In genomic region chr14:87049886-87050820, GRCh38 we compare ENCODE assay signal across 8 cellular contexts.
DNase-seq lines count a peak whose midpoint lies in the region; ATAC-seq and TF ChIP-seq lines count a peak whose summit lies in the region.

No MANE protein-coding gene starts in this region.

- no peak overlapping the region for H3K4me2 ChIP-seq in PC-9

- H3K9me2 ChIP-seq in PC-9 (ENCODE audit: insufficient read depth), result no peaks in the 10 kb centered on the region

- POLR2A ChIA-PET in PC-9 (lab: Charles Lee; ENCODE audit: unreplicated experiment), result no interaction called here
- POLR2A ChIA-PET in CD8-positive, alpha-beta memory T cell (lab: Charles Lee), result no interaction called here

- H3K79me2 ChIP-seq in PC-9 (ENCODE audit: low read depth), result no peaks in the 10 kb centered on the region

- H3K27ac Mint-ChIP-seq in CD8-positive, alpha-beta memory T cell, result no peak overlapping the region
- no peak overlapping the region for H3K27ac Mint-ChIP-seq in activated T-helper 2 cell treated with anti-CD3 and anti-CD28 coated beads, Interferon-gamma antibody, Interleukin-2, Interleukin-4, amounts not matched to agents 10 μg/mL and 5 μg/mL and 100 μg/mL, durations not matched to agents 14 hours and 24 hours and 36 hours

- H3K27ac ChIP-seq in PC-9, result no peak overlapping the region
- no peak overlapping the region for H3K27ac ChIP-seq in CD8-positive, alpha-beta memory T cell (ENCODE audit: low read depth, low read length)

- BruUV-seq in PC-9 (replicated peaks; lab: Mats Ljungman, UMichigan), result no TSS peak

- peaks cover 0 to 11% (median 7%) of the 10 kb centered on the region in 5 donors for H3K9me3 Mint-ChIP-seq in CD8-positive, alpha-beta memory T cell
- H3K9me3 Mint-ChIP-seq in activated T-helper 2 cell treated with anti-CD3 and anti-CD28 coated beads, Interferon-gamma antibody, Interleukin-2, Interleukin-4, amounts not matched to agents 10 μg/mL and 5 μg/mL and 100 μg/mL, durations not matched to agents 14 hours and 24 hours and 36 hours, result peaks cover 4% of the 10 kb centered on the region

- peak; percentile 66 for ATAC-seq in HG03159 (IDR thresholded peaks at IDR 0.05; ENCODE audit: unreplicated experiment)
- ATAC-seq in GM19397 (IDR thresholded peaks at IDR 0.05; ENCODE audit: unreplicated experiment), result no peak
- no peak for ATAC-seq in GM21576 (IDR thresholded peaks at IDR 0.05; ENCODE audit: unreplicated experiment)

- H3K4me1 Mint-ChIP-seq in CD8-positive, alpha-beta memory T cell, result no peaks in the 10 kb centered on the region
- no peaks in the 10 kb centered on the region for H3K4me1 Mint-ChIP-seq in activated T-helper 2 cell treated with anti-CD3 and anti-CD28 coated beads, Interferon-gamma antibody, Interleukin-2, Interleukin-4, amounts not matched to agents 10 μg/mL and 5 μg/mL and 100 μg/mL, durations not matched to agents 14 hours and 24 hours and 36 hours (ENCODE audit: low read depth)

- DNase-seq in D341Med (ENCODE audit: low spot score) (peak; percentile 54), PC-9 (peak; percentile 1 to 36), iPS-NIHi7 (ENCODE audit: extremely low spot score) (peak; percentile 73)
- DNase-seq in CD8-positive, alpha-beta memory T cell, result no peak
- DNase-seq in activated T-helper 2 cell treated with anti-CD3 and anti-CD28 coated beads, Interferon-gamma antibody, Interleukin-2, Interleukin-4, amounts not matched to agents 10 μg/mL and 5 μg/mL and 100 μg/mL, durations not matched to agents 14 hours and 24 hours and 36 hours (ENCODE audit: low spot score), result no peak

- no peaks in the 10 kb centered on the region for H3F3A ChIP-seq in PC-9 (ENCODE audit: insufficient read depth, low read depth)

- H4K20me1 ChIP-seq in PC-9 (ENCODE audit: insufficient read depth), result no peaks in the 10 kb centered on the region

- H3K4me3 ChIP-seq in PC-9, result no peak overlapping the region
- H3K4me3 ChIP-seq in CD8-positive, alpha-beta memory T cell (ENCODE audit: low read length), result no peak overlapping the region

- H3K9me3 ChIP-seq in PC-9 (ENCODE audit: insufficient read depth, low read depth), result no peaks in the 10 kb centered on the region
- no peaks in the 10 kb centered on the region for H3K9me3 ChIP-seq in CD8-positive, alpha-beta memory T cell (ENCODE audit: low read length)

- H3K27me3 Mint-ChIP-seq in CD8-positive, alpha-beta memory T cell, result no peaks in the 10 kb centered on the region
- no peaks in the 10 kb centered on the region for H3K27me3 Mint-ChIP-seq in activated T-helper 2 cell treated with anti-CD3 and anti-CD28 coated beads, Interferon-gamma antibody, Interleukin-2, Interleukin-4, amounts not matched to agents 10 μg/mL and 5 μg/mL and 100 μg/mL, durations not matched to agents 14 hours and 24 hours and 36 hours (ENCODE audit: low read depth)

- no peaks in the 10 kb centered on the region for H3K36me3 Mint-ChIP-seq in CD8-positive, alpha-beta memory T cell
- H3K36me3 Mint-ChIP-seq in activated T-helper 2 cell treated with anti-CD3 and anti-CD28 coated beads, Interferon-gamma antibody, Interleukin-2, Interleukin-4, amounts not matched to agents 10 μg/mL and 5 μg/mL and 100 μg/mL, durations not matched to agents 14 hours and 24 hours and 36 hours (ENCODE audit: low read depth), result no peaks in the 10 kb centered on the region

- no peaks in the 10 kb centered on the region for H3K27me3 ChIP-seq in PC-9 (ENCODE audit: insufficient read depth, low read depth)
- H3K27me3 ChIP-seq in CD8-positive, alpha-beta memory T cell (ENCODE audit: insufficient read depth, low read length, poor library complexity, severe bottlenecking), result no peaks in the 10 kb centered on the region

- CTCF ChIA-PET in PC-9 (lab: Charles Lee), result no interaction called here
- CTCF ChIA-PET in CD8-positive, alpha-beta memory T cell (lab: Charles Lee), result no interaction called here

- intact Hi-C loops in PC-9 (cut with micrococcal nuclease; ENCODE audit: unreplicated experiment), result no loop called here
- intact Hi-C loops in activated T-helper 2 cell treated with anti-CD3 and anti-CD28 coated beads, Interferon-gamma antibody, Interleukin-2, Interleukin-4, amounts not matched to agents 10 μg/mL and 5 μg/mL and 100 μg/mL, durations not matched to agents 14 hours and 24 hours and 36 hours (cut with micrococcal nuclease), result no loop called here

- no peak overlapping the region for H2AFZ ChIP-seq in PC-9

- H3K4me1 ChIP-seq in PC-9 (replicated peaks; ENCODE audit: insufficient read depth), result no peaks in the 10 kb centered on the region
- H3K4me1 ChIP-seq in CD8-positive, alpha-beta memory T cell (ENCODE audit: insufficient read depth, low read length), result no peaks in the 10 kb centered on the region

- peak; percentile 56 for TF ChIP-seq CTCF in PC-9 (conservative IDR thresholded peaks at IDR 0.05)

- no peaks in the 10 kb centered on the region for H3K36me3 ChIP-seq in PC-9 (ENCODE audit: low read depth)
- H3K36me3 ChIP-seq in CD8-positive, alpha-beta memory T cell (ENCODE audit: insufficient read depth, low read length), result no peaks in the 10 kb centered on the region

- no peak overlapping the region for H3K4me3 Mint-ChIP-seq in CD8-positive, alpha-beta memory T cell
- H3K4me3 Mint-ChIP-seq in activated T-helper 2 cell treated with anti-CD3 and anti-CD28 coated beads, Interferon-gamma antibody, Interleukin-2, Interleukin-4, amounts not matched to agents 10 μg/mL and 5 μg/mL and 100 μg/mL, durations not matched to agents 14 hours and 24 hours and 36 hours (ENCODE audit: low read depth), result no peak overlapping the region

Comparison
In these comparisons a context has a peak if more than half of its experiments do, and no peak if none do; other contexts are left out.
1. DNase-seq: peak in D341Med (single experiment), PC-9 (2 of 2) and iPS-NIHi7 (single experiment); none in CD8-positive, alpha-beta memory T cell (0 of 5) and activated T-helper 2 cell treated with anti-CD3 and anti-CD28 coated beads, Interferon-gamma antibody, Interleukin-2, Interleukin-4, amounts not matched to agents 10 μg/mL and 5 μg/mL and 100 μg/mL, durations not matched to agents 14 hours and 24 hours and 36 hours (single experiment).